2 cellular contexts compared by ENCODE assay signal in the genomic region with DNA sequence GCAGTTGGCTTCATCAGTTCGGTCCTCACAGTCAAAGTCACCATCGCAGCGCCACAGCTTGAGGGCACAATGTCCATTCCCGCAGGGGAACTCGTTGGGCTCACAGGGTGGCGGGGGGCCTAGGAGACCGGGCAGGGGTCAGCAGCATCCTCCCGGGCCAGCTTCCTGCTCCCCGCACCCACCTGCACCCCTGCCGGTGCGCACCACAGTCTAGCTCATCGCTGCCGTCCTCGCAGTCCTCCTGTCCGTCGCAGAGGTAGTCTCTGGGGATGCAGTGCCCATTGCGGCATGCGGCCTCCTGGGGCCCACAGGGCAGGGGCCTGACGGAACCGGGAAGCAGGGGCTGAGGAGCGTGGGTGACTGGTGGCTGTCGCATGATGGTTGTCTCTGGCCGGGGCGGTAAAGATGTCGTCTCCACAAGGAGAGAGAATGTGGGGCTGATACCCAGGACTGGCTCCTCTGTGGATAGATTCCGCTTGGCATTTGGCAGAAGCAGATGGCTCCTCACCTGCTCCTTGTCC.
A peak's percentile ranks its signal among the peaks of the same experiment; 100 is the strongest.
TF ChIP-seq lines count a peak whose summit lies in the region.

No MANE protein-coding gene starts in this region.

TF ChIP-seq in K562, 482 proteins besides CTCF, POLR2A, EP300 and RAD21:
- TF ChIP-seq KLF10 (CRISPR knock-in tag; IDR thresholded peaks at IDR 0.05) (no peak), POLR2G (IDR thresholded peaks at IDR 0.05; ENCODE audit: low read depth, low read length) (peak; percentile 16; the same call in 1 of the 2 replicates), ZBTB7A (IDR thresholded peaks at IDR 0.05; ENCODE audit: borderline replicate concordance, control insufficient read depth, low read depth, low read length) (0 out of 2 replicates have a peak, but pooled peaks have one; percentile 5)

TF ChIP-seq in HepG2, 621 proteins besides CTCF, POLR2A, EP300 and RAD21:
- TF ChIP-seq MAZ (IDR thresholded peaks at IDR 0.05; ENCODE audit: borderline replicate concordance, low read depth, low read length) (no peak), MAZ (CRISPR knock-in tag; IDR thresholded peaks at IDR 0.05; ENCODE audit: low read depth) (no peak), SALL1 (CRISPR knock-in tag; IDR thresholded peaks at IDR 0.05) (no peak), PCBP2 (optimal IDR thresholded peaks at IDR 0.05; ENCODE audit: low read depth, low read length, poor library complexity, severe bottlenecking) (no peak), ZNF672 (CRISPR knock-in tag; IDR thresholded peaks at IDR 0.05) (no peak), RXRB (CRISPR knock-in tag; IDR thresholded peaks at IDR 0.05; ENCODE audit: borderline replicate concordance) (no peak), HNRNPK (IDR thresholded peaks at IDR 0.05; ENCODE audit: low read depth, low read length, poor library complexity, severe bottlenecking) (peak; percentile 1)
